23 cellular contexts compared by ENCODE assay signal in the genomic region with DNA sequence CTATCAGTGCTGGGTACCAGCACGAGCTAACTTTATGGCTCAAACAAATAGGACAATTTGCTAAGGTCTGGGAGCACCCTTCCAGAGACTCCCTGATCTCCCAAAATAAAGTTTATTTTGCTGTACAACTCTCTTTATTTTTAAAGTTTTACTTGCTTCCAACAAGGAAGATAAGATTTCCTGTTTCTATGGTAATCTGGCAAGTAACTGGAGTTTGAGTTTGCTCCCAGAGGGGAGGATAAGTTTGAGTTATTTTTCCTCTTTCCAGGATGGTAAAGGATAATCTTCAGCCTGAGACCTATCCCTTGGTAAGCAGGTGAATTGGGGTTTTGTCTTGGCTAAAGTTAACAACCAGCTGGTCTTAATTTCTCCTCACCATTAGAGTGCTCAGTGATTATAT.
A peak's percentile ranks its signal among the peaks of the same experiment; 100 is the strongest.
DNase-seq lines count a peak whose midpoint lies in the region; ATAC-seq and TF ChIP-seq lines count a peak whose summit lies in the region.
"Had no signal": no experiment of that assay in that cellular context is flagged by ENCODE, and none has a peak within 500 bp of the region (broad histone marks: within the 10 kb centered on the region; RNA-seq: fewer than 3 reads in every experiment).

No MANE protein-coding gene starts in this region.

- intact Hi-C loops in sciatic nerve (cut with DNase I), result no loop called here

- no peaks in the 10 kb centered on the region for H3K36me3 Mint-ChIP-seq in nephron (ENCODE audit: low read depth)
- H3K36me3 Mint-ChIP-seq: CD14-positive monocyte; CD8-positive, alpha-beta memory T cell had no signal

- TF ChIP-seq CTCF in fibroblast of pulmonary artery (IDR thresholded peaks at IDR 0.05; ENCODE audit: low read length, missing control alignments), result no peak
- no peak for TF ChIP-seq CTCF in nephron (IDR thresholded peaks at IDR 0.05; ENCODE audit: unreplicated experiment in 3 of 3)

- no peaks in the 10 kb centered on the region for H3K9me3 ChIP-seq in adipocyte (ENCODE audit: control insufficient read depth, low read length)
- H3K9me3 ChIP-seq: A549, BE2C, HAP-1 had no signal

- H3K4me1 Mint-ChIP-seq in nephron, result peaks cover 5% of the 10 kb centered on the region
- H3K4me1 Mint-ChIP-seq: CD14-positive monocyte; CD8-positive, alpha-beta memory T cell had no signal

- H3K36me3 ChIP-seq in adipocyte (ENCODE audit: control insufficient read depth, insufficient read depth, low read length, severe bottlenecking), result no peaks in the 10 kb centered on the region
- H3K36me3 ChIP-seq: BE2C; BLaER1 treated with 17β-estradiol and CSF1 and Interleukin-3, amounts not matched to agents 10 nM and 100 nM; HAP-1 had no signal

- H3K27me3 ChIP-seq in adipocyte (replicated peaks; ENCODE audit: control insufficient read depth, insufficient read depth, low read length), result no peaks in the 10 kb centered on the region
- H3K27me3 ChIP-seq: BE2C; BLaER1 treated with 17β-estradiol and CSF1 and Interleukin-3, amounts not matched to agents 10 nM and 100 nM had no signal

- no peak overlapping the region for H3K9ac ChIP-seq in adipocyte (ENCODE audit: low read length)
- H3K9ac ChIP-seq: BLaER1 treated with 17β-estradiol and CSF1 and Interleukin-3, amounts not matched to agents 10 nM and 100 nM had no signal

- no peaks in the 10 kb centered on the region for H3K9me3 Mint-ChIP-seq in nephron

- H3K27me3 Mint-ChIP-seq in nephron (ENCODE audit: low read depth), result no peaks in the 10 kb centered on the region
- H3K27me3 Mint-ChIP-seq: CD4-positive, alpha-beta T cell; CD8-positive, alpha-beta memory T cell had no signal

- H3K27ac Mint-ChIP-seq in nephron, result peak overlapping the region in 2 of 3 experiments; percentile 26 to 42
- H3K27ac Mint-ChIP-seq: CD14-positive monocyte; CD4-positive, alpha-beta T cell; CD8-positive, alpha-beta memory T cell; HFFc6 had no signal

- peak; percentile 49 for ATAC-seq in sciatic nerve
- ATAC-seq in HG02763 (IDR thresholded peaks at IDR 0.05; ENCODE audit: unreplicated experiment), result no peak
- ATAC-seq in HG03520 (IDR thresholded peaks at IDR 0.05; ENCODE audit: unreplicated experiment), result no peak
- ATAC-seq: A549 had no signal

- H3K4me3 ChIP-seq in adipocyte (ENCODE audit: low read length), result no peak overlapping the region
- no peak overlapping the region for H3K4me3 ChIP-seq in fibroblast of pulmonary artery (replicated peaks; ENCODE audit: low read depth, low read length)
- H3K4me3 ChIP-seq: A549; BLaER1 treated with 17β-estradiol and CSF1 and Interleukin-3, amounts not matched to agents 10 nM and 100 nM; HAP-1 had no signal

- no peaks in the 10 kb centered on the region for H3K4me1 ChIP-seq in adipocyte (ENCODE audit: control insufficient read depth, insufficient read depth, low read length)
- H3K4me1 ChIP-seq: A549; BE2C; BLaER1 treated with 17β-estradiol and CSF1 and Interleukin-3, amounts not matched to agents 10 nM and 100 nM; HAP-1 had no signal

- DNase-seq in adipocyte (ENCODE audit: low read depth) (peak; percentile 26), fibroblast of pulmonary artery (ENCODE audit: low read depth) (peak; percentile 17), sciatic nerve (ENCODE audit: low spot score) (no peak), medulla oblongata (ENCODE audit: extremely low spot score) (no peak), OCI-M1 (lab: John Stamatoyannopoulos, UW) (no peak)
- DNase-seq: 8988T; ACHN; AML-193; BE2C; CD4-positive, alpha-beta T cell; CD8-positive, alpha-beta memory T cell; DMS 273 treated with DMSO at 0.1 percent for 48 hours; DMS79; GF-D8; GOT3; HFFc6 had no signal

- no peak overlapping the region for H3K4me3 Mint-ChIP-seq in nephron
- H3K4me3 Mint-ChIP-seq: CD14-positive monocyte; CD4-positive, alpha-beta T cell; CD8-positive, alpha-beta memory T cell; HFFc6 had no signal

Comparison
In these comparisons a context has a peak if more than half of its experiments do, and no peak if none do; other contexts are left out.
1. DNase-seq: peak in adipocyte (single experiment) and fibroblast of pulmonary artery (single experiment); none in sciatic nerve (single experiment), medulla oblongata (single experiment) and OCI-M1 (single experiment).